ENCODE assay signal across 1 cellular context in the genomic region with DNA sequence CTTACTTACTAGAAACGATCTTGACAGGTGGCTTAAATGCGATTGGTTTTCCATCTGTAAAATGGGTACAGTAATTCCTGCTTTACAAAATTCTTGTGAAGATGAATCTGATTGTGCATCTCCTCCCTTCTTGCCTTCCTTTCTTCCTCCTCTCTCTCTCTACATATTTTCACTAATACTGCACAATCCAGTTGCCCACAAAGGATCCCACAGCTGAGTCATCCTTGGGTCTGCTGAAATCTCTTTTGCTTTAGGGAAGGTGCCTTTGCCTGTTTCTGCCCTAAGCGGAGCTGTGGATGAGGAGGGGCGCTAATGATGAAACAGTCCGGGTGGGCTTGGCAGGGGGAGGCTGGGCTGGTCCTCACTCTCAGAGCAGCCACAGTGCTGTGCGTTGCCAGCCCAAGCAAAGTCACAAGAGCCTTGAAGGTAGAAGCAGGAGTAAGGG.
TF ChIP-seq lines count a peak whose summit lies in the region.

No MANE protein-coding gene starts in this region.

TF ChIP-seq in WTC11, 78 proteins besides CTCF, POLR2A, EP300 and RAD21 (continued from another document):
- TF ChIP-seq, protein P1, sequence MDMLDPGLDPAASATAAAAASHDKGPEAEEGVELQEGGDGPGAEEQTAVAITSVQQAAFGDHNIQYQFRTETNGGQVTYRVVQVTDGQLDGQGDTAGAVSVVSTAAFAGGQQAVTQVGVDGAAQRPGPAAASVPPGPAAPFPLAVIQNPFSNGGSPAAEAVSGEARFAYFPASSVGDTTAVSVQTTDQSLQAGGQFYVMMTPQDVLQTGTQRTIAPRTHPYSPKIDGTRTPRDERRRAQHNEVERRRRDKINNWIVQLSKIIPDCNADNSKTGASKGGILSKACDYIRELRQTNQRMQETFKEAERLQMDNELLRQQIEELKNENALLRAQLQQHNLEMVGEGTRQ (CRISPR knock-in tag; IDR thresholded peaks at IDR 0.05): no peak
- TF ChIP-seq ZNF416 (CRISPR knock-in tag; IDR thresholded peaks at IDR 0.05) (no peak), ELF4 (CRISPR knock-in tag; IDR thresholded peaks at IDR 0.05; ENCODE audit: low read depth) (no peak)
- TF ChIP-seq, protein P2, sequence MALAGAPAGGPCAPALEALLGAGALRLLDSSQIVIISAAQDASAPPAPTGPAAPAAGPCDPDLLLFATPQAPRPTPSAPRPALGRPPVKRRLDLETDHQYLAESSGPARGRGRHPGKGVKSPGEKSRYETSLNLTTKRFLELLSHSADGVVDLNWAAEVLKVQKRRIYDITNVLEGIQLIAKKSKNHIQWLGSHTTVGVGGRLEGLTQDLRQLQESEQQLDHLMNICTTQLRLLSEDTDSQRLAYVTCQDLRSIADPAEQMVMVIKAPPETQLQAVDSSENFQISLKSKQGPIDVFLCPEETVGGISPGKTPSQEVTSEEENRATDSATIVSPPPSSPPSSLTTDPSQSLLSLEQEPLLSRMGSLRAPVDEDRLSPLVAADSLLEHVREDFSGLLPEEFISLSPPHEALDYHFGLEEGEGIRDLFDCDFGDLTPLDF (CRISPR knock-in tag; IDR thresholded peaks at IDR 0.05): no peak
- TF ChIP-seq, protein P3, sequence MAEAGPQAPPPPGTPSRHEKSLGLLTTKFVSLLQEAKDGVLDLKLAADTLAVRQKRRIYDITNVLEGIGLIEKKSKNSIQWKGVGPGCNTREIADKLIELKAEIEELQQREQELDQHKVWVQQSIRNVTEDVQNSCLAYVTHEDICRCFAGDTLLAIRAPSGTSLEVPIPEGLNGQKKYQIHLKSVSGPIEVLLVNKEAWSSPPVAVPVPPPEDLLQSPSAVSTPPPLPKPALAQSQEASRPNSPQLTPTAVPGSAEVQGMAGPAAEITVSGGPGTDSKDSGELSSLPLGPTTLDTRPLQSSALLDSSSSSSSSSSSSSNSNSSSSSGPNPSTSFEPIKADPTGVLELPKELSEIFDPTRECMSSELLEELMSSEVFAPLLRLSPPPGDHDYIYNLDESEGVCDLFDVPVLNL (CRISPR knock-in tag; IDR thresholded peaks at IDR 0.05; ENCODE audit: borderline replicate concordance, low read depth): no peak
